ENCODE assay signal across 19 cellular contexts in the genomic region with DNA sequence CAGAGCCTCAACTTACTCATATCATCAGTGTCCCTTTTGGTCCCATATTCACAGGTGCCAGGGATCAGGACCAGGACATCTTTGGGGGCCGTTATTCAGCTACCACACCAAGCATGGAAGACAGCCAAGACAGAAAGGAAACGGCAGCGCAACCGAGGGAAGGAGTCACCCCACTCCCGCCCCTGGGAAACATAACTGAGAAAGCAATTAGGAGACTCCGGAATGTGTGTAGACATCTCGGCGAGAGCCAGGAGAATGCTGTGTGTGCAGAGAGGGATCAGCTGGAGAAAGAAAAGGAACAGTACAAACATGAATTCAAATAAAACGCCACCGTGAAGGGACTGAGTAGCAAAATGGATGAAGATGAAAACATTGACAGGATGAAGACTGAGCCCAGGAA. TPM values are rescaled to one million over a fixed set of nuclear protein-coding genes. Genes with fewer than 3 reads are reported as not detected.
DNase-seq lines count a peak whose midpoint lies in the region; ATAC-seq, FAIRE-seq and TF ChIP-seq lines count a peak whose summit lies in the region.
"Had no signal": no experiment of that assay in that cellular context is flagged by ENCODE, and none has a peak within 500 bp of the region (broad histone marks: within the 10 kb centered on the region; RNA-seq: fewer than 3 reads in every experiment).

No MANE protein-coding gene starts in this region.

- H3K4me2 ChIP-seq in K562 (ENCODE audit: insufficient read depth, low read length) (no peak overlapping the region), keratinocyte (ENCODE audit: control insufficient read depth, extremely low read depth, insufficient read depth, low read depth, low read length) (peak overlapping the region; percentile 49)

- POLR2A ChIA-PET in HEK293 (lab: Yijun Ruan, JAX) (no interaction called here), K562 (lab: Yijun Ruan, JAX) (interaction anchor here (0.6 kb wide), 1 partner anchor 35 kb away, joined by 4 read pairs; no protein-coding TSS in a partner anchor)

- H3K36me3 ChIP-seq in HEK293 (ENCODE audit: control insufficient read depth in 2 of 2, insufficient read depth in 1 of 2, low read length in 2 of 2), result no peaks in the 10 kb centered on the region
- no peaks in the 10 kb centered on the region for H3K36me3 ChIP-seq in K562 (ENCODE audit: control insufficient read depth, insufficient read depth, low read length)
- no peaks in the 10 kb centered on the region for H3K36me3 ChIP-seq in keratinocyte (ENCODE audit: control insufficient read depth in 2 of 2, extremely low read depth in 1 of 2, insufficient read depth in 2 of 2, low read length in 2 of 2)
- H3K36me3 ChIP-seq: BE2C, transverse colon had no signal

- H3K79me2 ChIP-seq in K562 (ENCODE audit: control insufficient read depth, insufficient read depth, low read length), result no peaks in the 10 kb centered on the region
- no peaks in the 10 kb centered on the region for H3K79me2 ChIP-seq in keratinocyte (ENCODE audit: control insufficient read depth, insufficient read depth, low read length)

- H3K4me3 ChIP-seq in AG09309 (ENCODE audit: control insufficient read depth, low read depth, low read length) (no peak overlapping the region), HEK293 (ENCODE audit: low read depth, low read length) (no peak overlapping the region), K562 (no peak overlapping the region), keratinocyte (ENCODE audit: control insufficient read depth in 2 of 3, extremely low read depth in 1 of 3, insufficient read depth in 2 of 3, low read depth in 1 of 3, low read length in 3 of 3) (no peak overlapping the region)
- H3K4me3 ChIP-seq: skin epidermis, transverse colon had no signal

- intact Hi-C loops in K562 (cut with micrococcal nuclease), result no loop called here

- FAIRE-seq in K562 (lab: Jason Lieb, UNC) (no peak), keratinocyte (lab: Jason Lieb, UNC) (peak; percentile 9)
- FAIRE-seq: frontal cortex had no signal

- TF ChIP-seq CTCF in AG09309 (IDR thresholded peaks at IDR 0.05; ENCODE audit: control insufficient read depth, insufficient read depth, low read depth, low read length, missing control alignments), result no peak
- TF ChIP-seq CTCF in HEK293 (tag by site-specific recombination; IDR thresholded peaks at IDR 0.05), result no peak
- no peak for TF ChIP-seq CTCF in K562 (IDR thresholded peaks at IDR 0.05 in 2 of 3, conservative IDR thresholded peaks at IDR 0.05 in 1 of 3; ENCODE audit: insufficient read depth in 2 of 3, low read depth in 1 of 3, low read length in 3 of 3)
- TF ChIP-seq CTCF in keratinocyte (optimal IDR thresholded peaks at IDR 0.05 in 1 of 3, IDR thresholded peaks at IDR 0.05 in 1 of 3, conservative IDR thresholded peaks at IDR 0.05 in 1 of 3; ENCODE audit: extremely low read depth in 1 of 3, insufficient read depth in 2 of 3, low read length in 3 of 3), result no peak
- no peak for TF ChIP-seq CTCF in endothelial cell (IDR thresholded peaks at IDR 0.05; ENCODE audit: unreplicated experiment)

- no peak for TF ChIP-seq RAD21 in K562 (CRISPR knock-in tag; conservative IDR thresholded peaks at IDR 0.05 in 1 of 2, IDR thresholded peaks at IDR 0.05 in 1 of 2)

- no peaks in the 10 kb centered on the region for H3K9me3 ChIP-seq in HEK293 (ENCODE audit: control insufficient read depth, insufficient read depth, low read depth, low read length)
- no peaks in the 10 kb centered on the region for H3K9me3 ChIP-seq in K562 (replicated peaks; ENCODE audit: control insufficient read depth, insufficient read depth, low read depth, low read length)
- H3K9me3 ChIP-seq in keratinocyte (ENCODE audit: control insufficient read depth, low read depth, low read length), result no peaks in the 10 kb centered on the region
- H3K9me3 ChIP-seq: transverse colon had no signal

- H3K9ac ChIP-seq in K562 (ENCODE audit: insufficient read depth in 1 of 2, low read depth in 2 of 2, low read length in 2 of 2) (peak overlapping the region in 1 of 2 experiments; percentile 48; a peak in 1 of 4 replicates), keratinocyte (ENCODE audit: control insufficient read depth, extremely low read depth, insufficient read depth, low read length) (no peak overlapping the region)

- 38% methylated on average over 10 of the region's 10 CpGs for WGBS in K562 (ENCODE audit: insufficient coverage, low coverage, missing lambda C conversion rate)

- peaks cover 0 to 11% of the 10 kb centered on the region in 2 experiments; a peak in 2 of 5 replicates for H3K27me3 ChIP-seq in K562 (ENCODE audit: control insufficient read depth in 2 of 2, insufficient read depth in 2 of 2, low read length in 2 of 2)
- H3K27me3 ChIP-seq in keratinocyte (ENCODE audit: control insufficient read depth, extremely low read depth, insufficient read depth, low read length), result peaks cover 15% of the 10 kb centered on the region

- dilution Hi-C loops in keratinocyte (cut with MboI; ENCODE audit: extremely low pct_ligation_motif_present, low sequenced_read_pairs), result no loop called here

- H3K9me1 ChIP-seq in K562 (ENCODE audit: control insufficient read depth, insufficient read depth, low read length), result no peaks in the 10 kb centered on the region
- H3K9me1 ChIP-seq in keratinocyte (ENCODE audit: control insufficient read depth, extremely low read depth, insufficient read depth, low read length), result peaks cover 2% of the 10 kb centered on the region

- H3K4me1 ChIP-seq in HEK293 (ENCODE audit: control insufficient read depth, insufficient read depth, low read length) (peaks cover 4% of the 10 kb centered on the region), K562 (replicated peaks in 1 of 2; ENCODE audit: control insufficient read depth in 2 of 2, insufficient read depth in 2 of 2, low read length in 2 of 2) (peaks cover 32 to 58% of the 10 kb centered on the region in 2 experiments), keratinocyte (ENCODE audit: control insufficient read depth, extremely low read depth, insufficient read depth, low read length) (peaks cover 37% of the 10 kb centered on the region)

- TF ChIP-seq POLR2A in K562 (conservative IDR thresholded peaks at IDR 0.05), result no peak

- no peak for TF ChIP-seq EP300 in K562 (IDR thresholded peaks at IDR 0.05; ENCODE audit: low read length)

- no peak overlapping the region for H3K27ac Mint-ChIP-seq in endothelial cell (ENCODE audit: unreplicated experiment)
- H3K27ac Mint-ChIP-seq: activated CD4-positive, alpha-beta memory T cell treated with anti-CD3 and anti-CD28 coated beads, Interleukin-2, amount 10 ng/mL, durations not matched to agents 7 days and 5 days; stimulated activated effector memory CD8-positive, alpha-beta T cell treated with anti-CD3 and anti-CD28 coated beads, Interleukin-12 subunit alpha, Interleukin-12 subunit beta, amount 100 ng/mL, for 72 hours had no signal

- in situ Hi-C loops in K562 (cut with MboI), result no loop called here

- H3K4me3 Mint-ChIP-seq in endothelial cell (ENCODE audit: unreplicated experiment), result no peak overlapping the region
- H3K4me3 Mint-ChIP-seq: activated CD4-positive, alpha-beta memory T cell treated with anti-CD3 and anti-CD28 coated beads, Interleukin-2, amount 10 ng/mL, durations not matched to agents 7 days and 5 days; stimulated activated effector memory CD8-positive, alpha-beta T cell treated with anti-CD3 and anti-CD28 coated beads, Interleukin-12 subunit alpha, Interleukin-12 subunit beta, amount 100 ng/mL, for 72 hours had no signal

- DNase-seq in AG09309 (ENCODE audit: low read depth) (peak; percentile 38), K562 (ENCODE audit: extremely low read depth in 1 of 4, low spot score in 3 of 4) (no peak), keratinocyte (ENCODE audit: low read depth, low spot score) (no peak), endothelial cell (ENCODE audit: low spot score) (no peak), DMS79 (lab: John Stamatoyannopoulos, UW) (no peak), GM19238 (ENCODE audit: insufficient read length, low spot score) (no peak)
- DNase-seq: activated CD4-positive, alpha-beta memory T cell treated with anti-CD3 and anti-CD28 coated beads, Interleukin-2, amount 10 ng/mL, durations not matched to agents 7 days and 5 days; amniotic stem cell; BE2C; DMS 273 treated with DMSO at 0.1 percent for 48 hours; NCI-H345; SIG-M5; transverse colon had no signal

- peaks cover 16% of the 10 kb centered on the region for H3K4me1 Mint-ChIP-seq in endothelial cell (ENCODE audit: unreplicated experiment)

- H2AFZ ChIP-seq in K562 (ENCODE audit: low read depth, low read length), result peak overlapping the region; percentile 88
- H2AFZ ChIP-seq in keratinocyte (ENCODE audit: control insufficient read depth, low read length), result peak overlapping the region; percentile 33

- H3K36me3 Mint-ChIP-seq in endothelial cell (ENCODE audit: low read depth, unreplicated experiment), result no peaks in the 10 kb centered on the region
- H3K36me3 Mint-ChIP-seq: stimulated activated effector memory CD8-positive, alpha-beta T cell treated with anti-CD3 and anti-CD28 coated beads, Interleukin-12 subunit alpha, Interleukin-12 subunit beta, amount 100 ng/mL, for 72 hours had no signal

- H4K20me1 ChIP-seq in K562 (replicated peaks; ENCODE audit: control insufficient read depth, insufficient read depth, low read length) (no peaks in the 10 kb centered on the region), keratinocyte (ENCODE audit: control insufficient read depth, extremely low read depth, insufficient read depth, low read length) (no peaks in the 10 kb centered on the region)

- peaks cover 5% of the 10 kb centered on the region for H3K27me3 Mint-ChIP-seq in endothelial cell (ENCODE audit: unreplicated experiment)

- ATAC-seq in K562, result no peak
- ATAC-seq in GM21619 (IDR thresholded peaks at IDR 0.05; ENCODE audit: unreplicated experiment), result no peak
- ATAC-seq: HCT116; stimulated activated effector memory CD8-positive, alpha-beta T cell treated with anti-CD3 and anti-CD28 coated beads, Interleukin-12 subunit alpha, Interleukin-12 subunit beta, amount 100 ng/mL, for 72 hours had no signal

- no TSS peak for BruUV-seq in K562 (replicated peaks; lab: Mats Ljungman, UMichigan)

- no peak overlapping the region for H3K27ac ChIP-seq in HEK293 (ENCODE audit: extremely low read depth, low read depth, low read length)
- no peak overlapping the region for H3K27ac ChIP-seq in K562 (ENCODE audit: extremely low read depth, low read depth, low read length)
- H3K27ac ChIP-seq in keratinocyte (ENCODE audit: control insufficient read depth, insufficient read depth, low read length), result no peak overlapping the region
- H3K27ac ChIP-seq: skin epidermis, transverse colon had no signal

- no peaks in the 10 kb centered on the region for H3K9me3 Mint-ChIP-seq in endothelial cell (ENCODE audit: unreplicated experiment)
- H3K9me3 Mint-ChIP-seq: activated CD4-positive, alpha-beta memory T cell treated with anti-CD3 and anti-CD28 coated beads, Interleukin-2, amount 10 ng/mL, durations not matched to agents 7 days and 5 days; stimulated activated effector memory CD8-positive, alpha-beta T cell treated with anti-CD3 and anti-CD28 coated beads, Interleukin-12 subunit alpha, Interleukin-12 subunit beta, amount 100 ng/mL, for 72 hours had no signal

- CTCF ChIA-PET in HEK293 (lab: Yijun Ruan, JAX) (no interaction called here), K562 (lab: Yijun Ruan, JAX; ENCODE audit: low intra/inter-chr PET ratio) (no interaction called here)

RNA-seq across cellular contexts. Expression of gene BOK, which starts 13.4 kb away (rescaled TPM):
- total RNA-seq in K562 (2011; cell fraction: chromatin; rRNA removed; ENCODE audit: low replicate concordance), result 0.58 and 3.2 TPM in 2 replicates
- total RNA-seq in K562 (2011; cell fraction: nucleolus; rRNA removed), result 2.0 and 3.0 TPM in 2 replicates
- 0.95 and 1.5 TPM in 2 replicates for total RNA-seq in K562 (2011; cell fraction: nucleoplasm; rRNA removed)
- total RNA-seq in K562 (2014; rRNA removed) (2.9 and 3.1 TPM in 2 replicates), K562 (2014; rRNA removed; fragmentation: Illumina TruSeq; extraction: Trizol) (0.35 and 0.47 TPM in 2 replicates), K562 (2015; rRNA removed; fragmentation: Illumina TruSeq; extraction: Trizol) (0.76 and 0.83 TPM in 2 replicates), K562 (2021) (2.6 and 3.3 TPM in 2 replicates), endothelial cell (ENCODE audit: unreplicated experiment) (110 TPM)
- polyA plus RNA-seq in K562 (2011; rRNA removed) (2.0 and 2.7 TPM in 2 replicates), K562 (2014; fragmentation: Illumina TruSeq; extraction: Trizol) (1.2 and 2.4 TPM in 2 replicates), K562 (2014; fragmentation: Nextera tagmentation; extraction: Ambion mirVana) (under 1 TPM in 1 of 2 experiments, not detected in 1; 0.03 TPM), K562 (2014; rRNA removed) (2.3 and 2.8 TPM in 2 replicates), keratinocyte (15.4 to 25.5 TPM (median 21.7 TPM) in 3 replicates)
- 3.1 and 11.3 TPM in 2 replicates for polyA plus RNA-seq in K562 (2011; cell fraction: cytosol; rRNA removed)
- polyA plus RNA-seq in K562 (2011; cell fraction: nucleus; rRNA removed), result 3.9 and 9.0 TPM in 2 replicates
- 1.8 TPM in 2 replicates for polyA plus RNA-seq in K562 (2012)
- 0.81 and 1.6 TPM in 2 replicates for polyA minus RNA-seq in K562 (2011; rRNA and poly(A)+ RNA removed)
- polyA minus RNA-seq in K562 (2011; cell fraction: cytosol; rRNA and poly(A)+ RNA removed), result 2.4 and 3.1 TPM in 2 replicates
- 0.67 TPM in 2 replicates for polyA minus RNA-seq in K562 (2011; cell fraction: nucleus; rRNA and poly(A)+ RNA removed)
- 2.5 TPM for polyA plus RNA-seq in keratinocyte (2011; ENCODE audit: low read depth)
- polyA plus RNA-seq in keratinocyte (2011; cell fraction: cytosol; rRNA removed), result 14.0 and 34.1 TPM in 2 replicates
- polyA plus RNA-seq in keratinocyte (2011; cell fraction: nucleus; rRNA removed), result 23.1 and 31.0 TPM in 2 replicates
- polyA plus RNA-seq in keratinocyte (2012; ENCODE audit: low replicate concordance), result 17.4 and 28.3 TPM in 2 replicates
- polyA minus RNA-seq in keratinocyte, result 13.9 to 21.0 TPM (median 16.8 TPM) in 3 replicates
- 45.8 TPM for polyA minus RNA-seq in keratinocyte (2011; cell fraction: cytosol; rRNA and poly(A)+ RNA removed)
- polyA minus RNA-seq in keratinocyte (2011; cell fraction: nucleus; rRNA and poly(A)+ RNA removed), result 13.7 and 14.2 TPM in 2 replicates

RNA-seq across cellular contexts. Expression of gene STK25, which starts 36.7 kb away (rescaled TPM):
- 304 and 771 TPM in 2 replicates for total RNA-seq in K562 (2011; cell fraction: chromatin; rRNA removed; ENCODE audit: low replicate concordance)
- 391 and 430 TPM in 2 replicates for total RNA-seq in K562 (2011; cell fraction: nucleolus; rRNA removed)
- total RNA-seq in K562 (2011; cell fraction: nucleoplasm; rRNA removed), result 299 and 300 TPM in 2 replicates
- total RNA-seq in K562 (2014; rRNA removed) (116 and 163 TPM in 2 replicates), K562 (2014; rRNA removed; fragmentation: Illumina TruSeq; extraction: Trizol) (35.0 and 61.9 TPM in 2 replicates), K562 (2015; rRNA removed; fragmentation: Illumina TruSeq; extraction: Trizol) (66.9 and 75.2 TPM in 2 replicates), K562 (2021) (107 and 123 TPM in 2 replicates), endothelial cell (ENCODE audit: unreplicated experiment) (296 TPM)
- polyA plus RNA-seq in K562 (2011; rRNA removed) (169 and 218 TPM in 2 replicates), K562 (2014; fragmentation: Illumina TruSeq; extraction: Trizol) (151 and 157 TPM in 2 replicates), K562 (2014; fragmentation: Nextera tagmentation; extraction: Ambion mirVana) (10 to 100 TPM in 1 of 2 experiments, 1 to 10 TPM in 1; 5.4 to 10.3 TPM), K562 (2014; rRNA removed) (177 and 178 TPM in 2 replicates), keratinocyte (237 to 339 TPM (median 242 TPM) in 3 replicates)
- 168 and 300 TPM in 2 replicates for polyA plus RNA-seq in K562 (2011; cell fraction: cytosol; rRNA removed)
- 929 and 1,221 TPM in 2 replicates for polyA plus RNA-seq in K562 (2011; cell fraction: nucleus; rRNA removed)
- 120 and 121 TPM in 2 replicates for polyA plus RNA-seq in K562 (2012)
- polyA minus RNA-seq in K562 (2011; rRNA and poly(A)+ RNA removed), result 83.1 and 97.9 TPM in 2 replicates
- polyA minus RNA-seq in K562 (2011; cell fraction: cytosol; rRNA and poly(A)+ RNA removed), result 60.5 and 75.9 TPM in 2 replicates
- 113 and 164 TPM in 2 replicates for polyA minus RNA-seq in K562 (2011; cell fraction: nucleus; rRNA and poly(A)+ RNA removed)
- 66.7 TPM for polyA plus RNA-seq in keratinocyte (2011; ENCODE audit: low read depth)
- polyA plus RNA-seq in keratinocyte (2011; cell fraction: cytosol; rRNA removed), result 239 and 299 TPM in 2 replicates
- 460 and 595 TPM in 2 replicates for polyA plus RNA-seq in keratinocyte (2011; cell fraction: nucleus; rRNA removed)
- polyA plus RNA-seq in keratinocyte (2012; ENCODE audit: low replicate concordance), result 113 and 131 TPM in 2 replicates
- 291 to 647 TPM (median 368 TPM) in 3 replicates for polyA minus RNA-seq in keratinocyte
- polyA minus RNA-seq in keratinocyte (2011; cell fraction: cytosol; rRNA and poly(A)+ RNA removed), result 146 TPM
- 112 and 126 TPM in 2 replicates for polyA minus RNA-seq in keratinocyte (2011; cell fraction: nucleus; rRNA and poly(A)+ RNA removed)

Comparison
In these comparisons a context has a peak if more than half of its experiments do, and no peak if none do; other contexts are left out.
1. RNA of gene BOK, which starts 13.4 kb away (total RNA-seq): 110 TPM in endothelial cell (single experiment); 0.35 to 3.3 TPM in K562; every median in the first group is over 10 times any median in the second.